In the genomic region with DNA sequence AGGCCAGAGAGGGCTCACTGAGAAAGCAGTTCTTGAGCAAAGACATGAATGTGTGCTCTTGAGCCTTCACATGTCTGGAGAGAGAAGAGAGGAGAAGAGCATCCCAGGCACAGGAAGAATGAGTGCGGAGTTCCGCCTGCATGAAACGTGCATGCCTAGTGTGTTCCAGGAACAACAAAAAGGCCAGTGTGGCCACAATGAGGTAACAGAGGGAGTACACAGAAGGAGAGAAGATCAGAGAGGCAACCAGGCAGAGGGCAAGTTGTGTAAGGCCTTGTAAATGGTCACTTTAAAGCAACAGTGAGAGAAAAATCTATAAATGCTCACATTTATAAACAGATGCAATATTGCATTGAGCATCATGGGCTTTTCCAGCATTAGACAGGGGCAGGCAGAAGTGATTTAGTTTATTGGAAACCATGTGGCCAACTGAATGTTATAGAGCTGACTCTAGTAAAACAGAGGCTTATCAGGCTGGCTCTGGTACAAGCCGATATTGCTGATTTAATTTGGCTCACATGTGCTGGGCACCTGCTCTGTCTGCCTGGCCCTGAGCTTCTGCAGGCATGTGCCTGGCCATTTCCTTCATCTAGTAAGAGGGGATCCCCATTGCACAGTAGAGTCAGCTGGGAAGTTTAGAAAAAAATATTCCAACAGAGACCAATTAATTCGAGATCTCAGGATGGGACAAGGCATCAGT, we compare ENCODE assay signal across 15 cellular contexts.
A peak's percentile ranks its signal among the peaks of the same experiment; 100 is the strongest.
DNase-seq lines count a peak whose midpoint lies in the region; ATAC-seq and TF ChIP-seq lines count a peak whose summit lies in the region.
"Had no signal": no experiment of that assay in that cellular context is flagged by ENCODE, and none has a peak within 500 bp of the region (broad histone marks: within the 10 kb centered on the region; RNA-seq: fewer than 3 reads in every experiment).

No MANE protein-coding gene starts in this region.

- H3K36me3 ChIP-seq in body of pancreas (replicated peaks in 1 of 2; ENCODE audit: insufficient read depth in 1 of 2, low read depth in 2 of 2), result no peaks in the 10 kb centered on the region
- H3K36me3 ChIP-seq in right lobe of liver, result no peaks in the 10 kb centered on the region
- H3K36me3 ChIP-seq in stomach, result no peaks in the 10 kb centered on the region
- H3K36me3 ChIP-seq in esophagus muscularis mucosa, result peaks cover 0 to 6% (median 0%) of the 10 kb centered on the region in 4 donors

- H3K4me1 ChIP-seq in body of pancreas, result no peaks in the 10 kb centered on the region
- peaks cover 0 to 4% (median 0%) of the 10 kb centered on the region in 4 donors for H3K4me1 ChIP-seq in right lobe of liver
- H3K4me1 ChIP-seq in stomach, result peaks cover 0 to 33% (median 23%) of the 10 kb centered on the region in 4 donors
- H3K4me1 ChIP-seq in esophagus muscularis mucosa, result peaks cover 0 to 8% (median 0%) of the 10 kb centered on the region in 4 donors
- H3K4me1 ChIP-seq: A549 had no signal

- TF ChIP-seq POLR2A in body of pancreas (IDR thresholded peaks at IDR 0.05) (no peak), right lobe of liver (IDR thresholded peaks at IDR 0.05) (no peak), stomach (IDR thresholded peaks at IDR 0.05) (no peak), esophagus muscularis mucosa (IDR thresholded peaks at IDR 0.05; ENCODE audit: low read depth) (no peak)

- H3K27me3 ChIP-seq in body of pancreas, result no peaks in the 10 kb centered on the region
- no peaks in the 10 kb centered on the region for H3K27me3 ChIP-seq in right lobe of liver
- H3K27me3 ChIP-seq in stomach, result no peaks in the 10 kb centered on the region
- no peaks in the 10 kb centered on the region for H3K27me3 ChIP-seq in esophagus muscularis mucosa

- 52 to 64% methylated on average over 5 of the region's 5 CpGs for WGBS in body of pancreas, 2 donors
- 36% methylated on average over 5 of the region's 5 CpGs for WGBS in right lobe of liver (ENCODE audit: insufficient coverage, low coverage, low lambda C conversion rate, missing lambda C conversion rate)
- WGBS in stomach, 5 donors, result 32 to 64% (median 48%) methylated on average over 5 of the region's 5 CpGs
- WGBS in esophagus muscularis mucosa, result 72% methylated on average over 5 of the region's 5 CpGs

- no peak overlapping the region for H3K27ac ChIP-seq in body of pancreas
- H3K27ac ChIP-seq in right lobe of liver, result no peak overlapping the region
- H3K27ac ChIP-seq in stomach, result peak overlapping the region in 2 of 5 donors; percentile 8 to 67
- no peak overlapping the region for H3K27ac ChIP-seq in esophagus muscularis mucosa (replicated peaks in 1 of 4)
- H3K27ac ChIP-seq: A549, HL-60 had no signal

- ATAC-seq in body of pancreas (no peak), right lobe of liver (peak; percentile 10 to 86 (median 84))
- ATAC-seq: A549; CD8-positive, alpha-beta T cell; GM23338 had no signal

- H3K4me3 ChIP-seq in body of pancreas (no peak overlapping the region), right lobe of liver (no peak overlapping the region), stomach (no peak overlapping the region), esophagus muscularis mucosa (no peak overlapping the region)
- H3K4me3 ChIP-seq: A549, GM23338 had no signal

- TF ChIP-seq EP300 in stomach (IDR thresholded peaks at IDR 0.05), result no peak
- TF ChIP-seq EP300 in esophagus muscularis mucosa (IDR thresholded peaks at IDR 0.05), result no peak

- peak; percentile 60 for DNase-seq in SK-N-DZ (ENCODE audit: low spot score)
- peak in 3 of 4 donors; percentile 15 to 73 (median 57) for DNase-seq in body of pancreas
- no peak for DNase-seq in right lobe of liver
- DNase-seq in stomach, result peak; percentile 70
- no peak for DNase-seq in stimulated activated naive CD4-positive, alpha-beta T cell treated with Interleukin-2 at 50 U/mL for 16 hours (lab: John Stamatoyannopoulos, UW)
- no peak for DNase-seq in stimulated activated CD4-positive, alpha-beta T cell treated with anti-CD3 and anti-CD28 coated beads, Interleukin-2, amount 100 ng/mL, for 48 hours
- no peak for DNase-seq in esophagus muscularis mucosa (ENCODE audit: extremely low spot score)
- DNase-seq: CD8-positive, alpha-beta T cell; COR-L47; DND-41; GDM1; H7 had no signal

- no peak for TF ChIP-seq CTCF in body of pancreas (IDR thresholded peaks at IDR 0.05)
- TF ChIP-seq CTCF in right lobe of liver (IDR thresholded peaks at IDR 0.05), result no peak
- TF ChIP-seq CTCF in stomach (IDR thresholded peaks at IDR 0.05), result no peak
- TF ChIP-seq CTCF in esophagus muscularis mucosa (IDR thresholded peaks at IDR 0.05), result no peak

- H3K9me3 ChIP-seq in body of pancreas (no peaks in the 10 kb centered on the region), right lobe of liver (no peaks in the 10 kb centered on the region), stomach (no peaks in the 10 kb centered on the region), esophagus muscularis mucosa (no peaks in the 10 kb centered on the region)
- H3K9me3 ChIP-seq: A549 had no signal

- intact Hi-C loops in body of pancreas (cut with DNase I) (no loop called here), right lobe of liver (cut with DNase I) (no loop called here), stomach (cut with DNase I; ENCODE audit: low total_unique reads) (no loop called here), esophagus muscularis mucosa (cut with DNase I) (no loop called here)

Comparison
In these comparisons a context has a peak if more than half of its experiments do, and no peak if none do; other contexts are left out.
1. DNase-seq: peak in SK-N-DZ (single experiment), body of pancreas (3 of 4) and stomach (single experiment); none in right lobe of liver (0 of 3), stimulated activated naive CD4-positive, alpha-beta T cell treated with Interleukin-2 at 50 U/mL for 16 hours (single experiment), stimulated activated CD4-positive, alpha-beta T cell treated with anti-CD3 and anti-CD28 coated beads, Interleukin-2, amount 100 ng/mL, for 48 hours (0 of 2) and esophagus muscularis mucosa (single experiment).